ENCODE assay signal across 14 cellular contexts in the genomic region with DNA sequence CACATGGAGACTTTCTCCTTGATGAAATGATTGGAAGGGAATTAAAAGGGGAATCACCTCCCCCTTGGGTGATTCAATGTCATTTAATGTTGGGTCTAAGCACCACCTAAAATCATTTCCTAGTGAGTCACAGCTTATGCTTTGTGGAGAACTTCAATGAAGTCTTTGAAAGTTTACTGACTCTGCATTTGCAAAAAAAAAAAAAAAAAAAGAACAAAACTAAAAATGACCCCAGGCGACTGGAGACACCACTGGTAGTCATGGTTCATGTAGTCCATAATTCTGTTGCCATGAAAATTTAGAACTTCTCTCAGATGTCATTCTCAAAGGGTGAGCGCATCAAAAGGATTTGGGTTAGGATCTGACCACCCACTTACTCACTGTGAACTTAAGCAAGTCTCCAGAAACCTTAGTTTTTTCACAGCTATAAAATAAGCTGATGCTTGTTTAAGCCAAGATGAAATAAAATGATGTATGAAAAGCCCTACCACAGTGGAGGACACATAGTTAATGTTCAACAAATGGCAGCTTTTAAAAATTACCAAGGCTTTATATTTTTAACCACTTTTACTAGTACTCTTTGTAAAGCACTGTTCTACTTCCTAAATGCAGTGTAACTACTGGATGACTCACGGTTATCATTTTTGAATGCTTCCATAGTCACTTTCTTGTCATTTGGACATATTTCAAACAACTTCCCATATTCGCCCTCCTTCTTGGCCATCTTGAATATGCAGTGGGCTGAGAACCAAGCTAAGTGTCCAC. TPM values are rescaled to one million over a fixed set of nuclear protein-coding genes. Genes with fewer than 3 reads are reported as not detected.
DNase-seq lines count a peak whose midpoint lies in the region; ATAC-seq, FAIRE-seq and TF ChIP-seq lines count a peak whose summit lies in the region.
"Had no signal": no experiment of that assay in that cellular context is flagged by ENCODE, and none has a peak within 500 bp of the region (broad histone marks: within the 10 kb centered on the region; RNA-seq: fewer than 3 reads in every experiment).

No MANE protein-coding gene starts in this region.

- H3K4me3 ChIP-seq in AG09309 (ENCODE audit: control insufficient read depth, low read depth, low read length) (no peak overlapping the region), RWPE2 (ENCODE audit: severe bottlenecking) (no peak overlapping the region)
- H3K4me3 ChIP-seq: pancreas had no signal

- H3K9me3 ChIP-seq in RWPE2 (ENCODE audit: severe bottlenecking) = no peaks in the 10 kb centered on the region
- H3K9me3 ChIP-seq: pancreas had no signal

- H3K27me3 ChIP-seq in RWPE2 (ENCODE audit: insufficient read depth, poor library complexity, severe bottlenecking) = no peaks in the 10 kb centered on the region
- H3K27me3 ChIP-seq: pancreas had no signal

- peak; percentile 81 for ATAC-seq in RWPE2 (ENCODE audit: low read depth)
- ATAC-seq: CD8-positive, alpha-beta T cell; pancreas had no signal

- H3K36me3 ChIP-seq in RWPE2 (ENCODE audit: low read depth) = no peaks in the 10 kb centered on the region
- H3K36me3 ChIP-seq: pancreas had no signal

- H3K27ac ChIP-seq in RWPE2 (ENCODE audit: poor library complexity, severe bottlenecking) = peak overlapping the region; percentile 80
- H3K27ac ChIP-seq: pancreas had no signal

- peaks cover 23% of the 10 kb centered on the region for H3K4me1 ChIP-seq in RWPE2 (ENCODE audit: insufficient read depth, poor library complexity, severe bottlenecking)
- H3K4me1 ChIP-seq: pancreas had no signal

- no peak for FAIRE-seq in frontal cortex (lab: Jason Lieb, UNC)
- FAIRE-seq: pancreas had no signal

- TF ChIP-seq CTCF in AG09309 (IDR thresholded peaks at IDR 0.05; ENCODE audit: control insufficient read depth, insufficient read depth, low read depth, low read length, missing control alignments) = no peak
- no peak for TF ChIP-seq CTCF in RWPE2 (IDR thresholded peaks at IDR 0.05; ENCODE audit: poor library complexity, severe bottlenecking)

- DNase-seq in AG09309 (ENCODE audit: low read depth) (peak; percentile 40), HCEC 1CT (peak; percentile 82), RWPE2 (ENCODE audit: low spot score) (no peak), foreskin melanocyte (peak; percentile 91), frontal cortex (ENCODE audit: low spot score in 2 of 2) (no peak), cerebellar cortex (ENCODE audit: low spot score) (no peak), COLO668 (lab: John Stamatoyannopoulos, UW; ENCODE audit: unreplicated experiment) (no peak), HUDEP-2 (lab: John Stamatoyannopoulos, UW; ENCODE audit: unreplicated experiment in 76 of 76) (no peak)
- DNase-seq: amniotic stem cell; CD8-positive, alpha-beta T cell; effector CD8-positive, alpha-beta T cell; NCI-H2171; pancreas; T-helper 9 cell had no signal

RNA-seq across cellular contexts. Expression of gene KSR2, which starts 18.1 kb away (rescaled TPM):
- total RNA-seq in frontal cortex = 0.82 TPM

RNA-seq across cellular contexts. Expression of gene RFC5, which starts 29.6 kb away (rescaled TPM):
- 20.8 TPM for total RNA-seq in frontal cortex

Comparison
In these comparisons a context has a peak if more than half of its experiments do, and no peak if none do; other contexts are left out.
1. DNase-seq: peak in AG09309 (single experiment), HCEC 1CT (single experiment) and foreskin melanocyte (single experiment); none in RWPE2 (single experiment), frontal cortex (0 of 2), cerebellar cortex (single experiment), COLO668 (single experiment) and HUDEP-2 (0 of 76).